In genomic region chr21:30249936-30250335, GRCh38 we compare ENCODE assay signal across 9 cellular contexts. TPM values are rescaled to one million over a fixed set of nuclear protein-coding genes. Genes with fewer than 3 reads are reported as not detected.
"Had no signal": no experiment of that assay in that cellular context is flagged by ENCODE, and none has a peak within 500 bp of the region (broad histone marks: within the 10 kb centered on the region; RNA-seq: fewer than 3 reads in every experiment).

No MANE protein-coding gene starts in this region.

- H3K4me3 Mint-ChIP-seq: HFFc6 had no signal

- H3K27ac Mint-ChIP-seq: HFFc6 had no signal

- DNase-seq: GM23248, GOT3, H7, HFFc6, IMR-90 had no signal

- ATAC-seq: HCT116, K562 had no signal

RNA-seq across cellular contexts. Expression of gene KRTAP24-1, which starts 32.8 kb away (rescaled TPM):
- total RNA-seq: GM23248, H4, H7, HFFc6, HT-29, IMR-90, K562 had no signal

RNA-seq across cellular contexts. Expression of gene CLDN8, which starts 34.0 kb away (rescaled TPM):
- total RNA-seq: GM23248, H4, H7, HFFc6, HT-29, IMR-90, K562 had no signal

RNA-seq across cellular contexts. Expression of gene KRTAP25-1, which starts 39.4 kb away (rescaled TPM):
- total RNA-seq: GM23248, H4, H7, HFFc6, HT-29, IMR-90, K562 had no signal
